Comparison of ENCODE assay signal across 8 cellular contexts in genomic region chr5:132829742-132830435, GRCh38. TPM values are rescaled to one million over a fixed set of nuclear protein-coding genes. Genes with fewer than 3 reads are reported as not detected.
DNase-seq lines count a peak whose midpoint lies in the region; ATAC-seq and TF ChIP-seq lines count a peak whose summit lies in the region.

No MANE protein-coding gene starts in this region.

- 0% methylated on average over 2 to 3 of the region's 75 CpGs for WGBS in esophagus squamous epithelium, 2 donors

- H3K36me3 ChIP-seq in esophagus squamous epithelium: peaks cover 0 to 11% (median 0%) of the 10 kb centered on the region in 3 donors
- no peaks in the 10 kb centered on the region for H3K36me3 ChIP-seq in naive thymus-derived CD4-positive, alpha-beta T cell (ENCODE audit: control insufficient read depth in 2 of 3, insufficient read depth in 3 of 3, low read length in 3 of 3)

- no peaks in the 10 kb centered on the region for H3K9me3 ChIP-seq in CD4-positive, alpha-beta T cell (ENCODE audit: control insufficient read depth, low read length)
- H3K9me3 ChIP-seq in esophagus squamous epithelium: no peaks in the 10 kb centered on the region
- H3K9me3 ChIP-seq in naive thymus-derived CD4-positive, alpha-beta T cell (ENCODE audit: control insufficient read depth in 2 of 3, low read length in 3 of 3): no peaks in the 10 kb centered on the region

- peak; percentile 87 for ATAC-seq in CD4-positive, alpha-beta T cell (ENCODE audit: poor library complexity)
- peak; percentile 75 for ATAC-seq in GM19397 (IDR thresholded peaks at IDR 0.05; ENCODE audit: unreplicated experiment)
- ATAC-seq in HG03565 (IDR thresholded peaks at IDR 0.05; ENCODE audit: unreplicated experiment): peak; percentile 47
- ATAC-seq in activated T-cell treated with anti-CD3 and anti-CD28 coated beads, Interleukin-2, amount 50 U/mL, for 4 hours: peak; percentile 89
- peak; percentile 93 for ATAC-seq in naive thymus-derived CD4-positive, alpha-beta T cell
- ATAC-seq in stimulated activated naive CD8-positive, alpha-beta T cell treated with anti-CD3 and anti-CD28 coated beads, Interleukin-15, Interleukin-2, amounts not matched to agents 100 U/mL and 50 U/mL, for 24 hours: peak; percentile 90

- DNase-seq in CD4-positive, alpha-beta T cell: peak; percentile 49 to 74 (median 62)
- peak; percentile 80 for DNase-seq in OCI-M1 (lab: John Stamatoyannopoulos, UW)
- DNase-seq in activated T-cell treated with anti-CD3 and anti-CD28 coated beads, Interleukin-2, amount 50 U/mL, for 4 hours: peak; percentile 65
- no peak for DNase-seq in esophagus squamous epithelium (lab: John Stamatoyannopoulos, UW)
- DNase-seq in naive thymus-derived CD4-positive, alpha-beta T cell: peak; percentile 43 to 78 (median 65)
- peak; percentile 81 for DNase-seq in stimulated activated naive CD8-positive, alpha-beta T cell treated with anti-CD3 and anti-CD28 coated beads, Interleukin-15, Interleukin-2, amounts not matched to agents 100 U/mL and 50 U/mL, for 24 hours

- intact Hi-C loops in CD4-positive, alpha-beta T cell (cut with DNase I, micrococcal nuclease): loop anchor here (1.0 to 5.0 kb wide), 2 partner anchors 52 to 53 kb away; no protein-coding TSS in a partner anchor
- intact Hi-C loops in esophagus squamous epithelium (cut with DNase I): loop anchor here (5.0 kb wide), 1 partner anchor 42 kb away; the partner anchor contains the start of gene LEAP2
- intact Hi-C loops in naive thymus-derived CD4-positive, alpha-beta T cell (cut with micrococcal nuclease): loop anchor here (1.0 to 5.0 kb wide), 5 partner anchors 17 to 1042 kb away; partner anchors contain the start of genes GDF9 (in 2 of the 2), UQCRQ (in 2 of the 2) and SOWAHA (in 1 of the 2)

- peak overlapping the region; percentile 89 for H3K4me3 Mint-ChIP-seq in CD4-positive, alpha-beta T cell
- H3K4me3 Mint-ChIP-seq in activated T-cell treated with anti-CD3 and anti-CD28 coated beads, Interleukin-2, amount 50 U/mL, for 4 hours: peak overlapping the region; percentile 82
- H3K4me3 Mint-ChIP-seq in naive thymus-derived CD4-positive, alpha-beta T cell: peak overlapping the region; percentile 79 to 93 (median 88)

- peaks cover 62% of the 10 kb centered on the region for H3K27me3 Mint-ChIP-seq in CD4-positive, alpha-beta T cell
- H3K27me3 Mint-ChIP-seq in activated T-cell treated with anti-CD3 and anti-CD28 coated beads, Interleukin-2, amount 50 U/mL, for 4 hours (ENCODE audit: low read depth): peaks cover 47% of the 10 kb centered on the region
- peaks cover 35 to 62% (median 42%) of the 10 kb centered on the region in 5 donors for H3K27me3 Mint-ChIP-seq in naive thymus-derived CD4-positive, alpha-beta T cell

- H3K4me1 Mint-ChIP-seq in CD4-positive, alpha-beta T cell (ENCODE audit: low read depth): peaks cover 17% of the 10 kb centered on the region
- H3K4me1 Mint-ChIP-seq in activated T-cell treated with anti-CD3 and anti-CD28 coated beads, Interleukin-2, amount 50 U/mL, for 4 hours (ENCODE audit: low read depth): peaks cover 10% of the 10 kb centered on the region
- H3K4me1 Mint-ChIP-seq in naive thymus-derived CD4-positive, alpha-beta T cell: peaks cover 0 to 19% (median 12%) of the 10 kb centered on the region in 7 donors

- peaks cover 10 to 45% (median 12%) of the 10 kb centered on the region in 3 donors for H3K4me1 ChIP-seq in esophagus squamous epithelium
- H3K4me1 ChIP-seq in naive thymus-derived CD4-positive, alpha-beta T cell (ENCODE audit: control insufficient read depth in 2 of 2, insufficient read depth in 2 of 2, low read length in 2 of 2): no peaks in the 10 kb centered on the region

- peak in 1 of 4 donors; percentile 11 for TF ChIP-seq POLR2A in esophagus squamous epithelium (IDR thresholded peaks at IDR 0.05)

- peak; percentile 78 for TF ChIP-seq CTCF in CD4-positive, alpha-beta T cell (IDR thresholded peaks at IDR 0.05)
- peak; percentile 82 to 92 (median 90) for TF ChIP-seq CTCF in esophagus squamous epithelium (IDR thresholded peaks at IDR 0.05)

- H3K9me3 Mint-ChIP-seq in CD4-positive, alpha-beta T cell: no peaks in the 10 kb centered on the region
- no peaks in the 10 kb centered on the region for H3K9me3 Mint-ChIP-seq in activated T-cell treated with anti-CD3 and anti-CD28 coated beads, Interleukin-2, amount 50 U/mL, for 4 hours
- H3K9me3 Mint-ChIP-seq in naive thymus-derived CD4-positive, alpha-beta T cell: no peaks in the 10 kb centered on the region

- H3K36me3 Mint-ChIP-seq in CD4-positive, alpha-beta T cell (ENCODE audit: low read depth): no peaks in the 10 kb centered on the region
- no peaks in the 10 kb centered on the region for H3K36me3 Mint-ChIP-seq in activated T-cell treated with anti-CD3 and anti-CD28 coated beads, Interleukin-2, amount 50 U/mL, for 4 hours (ENCODE audit: insufficient read depth)
- no peaks in the 10 kb centered on the region for H3K36me3 Mint-ChIP-seq in naive thymus-derived CD4-positive, alpha-beta T cell

- H3K27ac Mint-ChIP-seq in CD4-positive, alpha-beta T cell: no peak overlapping the region
- H3K27ac Mint-ChIP-seq in naive thymus-derived CD4-positive, alpha-beta T cell: peak overlapping the region in 3 of 9 donors; percentile 49 to 67 (median 52)

- H3K27ac ChIP-seq in CD4-positive, alpha-beta T cell (ENCODE audit: low read depth, low read length): no peak overlapping the region
- peak overlapping the region; percentile 72 to 89 (median 84) for H3K27ac ChIP-seq in esophagus squamous epithelium
- no peak overlapping the region for H3K27ac ChIP-seq in naive thymus-derived CD4-positive, alpha-beta T cell (ENCODE audit: low read depth, low read length)

- peaks cover 50% of the 10 kb centered on the region for H3K27me3 ChIP-seq in CD4-positive, alpha-beta T cell (ENCODE audit: control insufficient read depth, insufficient read depth, low read length)
- peaks cover 0 to 40% (median 0%) of the 10 kb centered on the region in 4 donors for H3K27me3 ChIP-seq in esophagus squamous epithelium
- H3K27me3 ChIP-seq in naive thymus-derived CD4-positive, alpha-beta T cell (ENCODE audit: control insufficient read depth in 2 of 2, insufficient read depth in 2 of 2, low read length in 2 of 2): peaks cover 2 to 12% of the 10 kb centered on the region in 2 donors

- peak overlapping the region; percentile 59 to 91 (median 89) for H3K4me3 ChIP-seq in esophagus squamous epithelium
- peak overlapping the region; percentile 65 for H3K4me3 ChIP-seq in naive thymus-derived CD4-positive, alpha-beta T cell (ENCODE audit: low read length)

- POLR2A ChIA-PET in CD4-positive, alpha-beta T cell (lab: Charles Lee): interaction anchor here (0.9 to 1.1 kb wide), 2 partner anchors 16 to 41 kb away, joined by 3 to 5 read pairs; partner anchors contain the start of gene SOWAHA
- POLR2A ChIA-PET in naive thymus-derived CD4-positive, alpha-beta T cell (lab: Charles Lee): no interaction called here

- CTCF ChIA-PET in CD4-positive, alpha-beta T cell (lab: Charles Lee): interaction anchor here (0.6 to 1.7 kb wide), 10 partner anchors 10 to 83 kb away, joined by 3 to 13 read pairs (median 4); partner anchors contain the start of genes CCNI2, GDF9 and UQCRQ
- CTCF ChIA-PET in naive thymus-derived CD4-positive, alpha-beta T cell (lab: Charles Lee): interaction anchor here (0.6 to 1.7 kb wide), 5 partner anchors 10 to 54 kb away, joined by 3 to 9 read pairs (median 7); no protein-coding TSS in a partner anchor

RNA-seq across cellular contexts. Expression of gene SHROOM1, which starts 0.6 kb away (rescaled TPM):
- total RNA-seq in CD4-positive, alpha-beta T cell: under 1 TPM in 1 of 2 experiments, not detected in 1; 0.59 TPM
- total RNA-seq in activated T-cell treated with anti-CD3 and anti-CD28 coated beads, Interleukin-2, amount 50 U/mL, for 4 hours: 1 to 10 TPM in 1 of 3 donors, under 1 TPM in 2; 0.79 to 1.4 (median 0.83) TPM
- 10 to 100 TPM in 1 of 4 donors, 1 to 10 TPM in 3; 2.7 to 10.7 (median 3.7) TPM for total RNA-seq in esophagus squamous epithelium
- 1 to 10 TPM in 3 of 5 experiments, under 1 TPM in 1, not detected in 1; 0.11 to 8.9 (median 3.7) TPM for total RNA-seq in naive thymus-derived CD4-positive, alpha-beta T cell
- polyA plus RNA-seq in naive thymus-derived CD4-positive, alpha-beta T cell: not detected

RNA-seq across cellular contexts. Expression of gene SOWAHA, which starts 16.8 kb away (rescaled TPM):
- total RNA-seq in CD4-positive, alpha-beta T cell: not detected
- total RNA-seq in activated T-cell treated with anti-CD3 and anti-CD28 coated beads, Interleukin-2, amount 50 U/mL, for 4 hours: under 1 TPM in 1 of 3 donors, not detected in 2; 0.05 TPM
- total RNA-seq in esophagus squamous epithelium: under 1 TPM in 2 of 4 donors, not detected in 2; 0.13 to 0.45 TPM
- total RNA-seq in naive thymus-derived CD4-positive, alpha-beta T cell: under 1 TPM in 1 of 5 experiments, not detected in 4; 0.15 TPM
- polyA plus RNA-seq in naive thymus-derived CD4-positive, alpha-beta T cell: not detected

RNA-seq across cellular contexts. Expression of gene GDF9, which starts 36.4 kb away (rescaled TPM):
- total RNA-seq in CD4-positive, alpha-beta T cell: 1 to 10 TPM in 1 of 2 experiments, under 1 TPM in 1; 0.91 to 1.6 TPM
- under 1 TPM; 0.27 to 0.89 (median 0.32) TPM for total RNA-seq in activated T-cell treated with anti-CD3 and anti-CD28 coated beads, Interleukin-2, amount 50 U/mL, for 4 hours
- total RNA-seq in esophagus squamous epithelium: under 1 TPM in 2 of 4 donors, not detected in 2; 0.26 to 0.40 TPM
- total RNA-seq in naive thymus-derived CD4-positive, alpha-beta T cell: 1 to 10 TPM in 4 of 5 experiments, under 1 TPM in 1; 0.48 to 2.0 (median 1.6) TPM
- under 1 TPM; 0.43 to 0.53 TPM for polyA plus RNA-seq in naive thymus-derived CD4-positive, alpha-beta T cell

RNA-seq across cellular contexts. Expression of gene UQCRQ, which starts 36.6 kb away (rescaled TPM):
- 100 to 1,000 TPM; 119 to 132 TPM for total RNA-seq in CD4-positive, alpha-beta T cell
- 100 to 1,000 TPM; 475 to 549 (median 490) TPM for total RNA-seq in activated T-cell treated with anti-CD3 and anti-CD28 coated beads, Interleukin-2, amount 50 U/mL, for 4 hours
- total RNA-seq in esophagus squamous epithelium: 100 to 1,000 TPM; 160 to 232 (median 193) TPM
- 100 to 1,000 TPM; 101 to 338 (median 110) TPM for total RNA-seq in naive thymus-derived CD4-positive, alpha-beta T cell
- polyA plus RNA-seq in naive thymus-derived CD4-positive, alpha-beta T cell: 100 to 1,000 TPM; 556 to 584 TPM

RNA-seq across cellular contexts. Expression of gene LEAP2, which starts 43.6 kb away (rescaled TPM):
- under 1 TPM; 0.30 to 0.31 TPM for total RNA-seq in CD4-positive, alpha-beta T cell
- total RNA-seq in activated T-cell treated with anti-CD3 and anti-CD28 coated beads, Interleukin-2, amount 50 U/mL, for 4 hours: 1 to 10 TPM; 1.9 to 2.1 (median 1.9) TPM
- 1 to 10 TPM in 2 of 4 donors, under 1 TPM in 2; 0.29 to 2.3 (median 0.92) TPM for total RNA-seq in esophagus squamous epithelium
- total RNA-seq in naive thymus-derived CD4-positive, alpha-beta T cell: 1 to 10 TPM in 4 of 5 experiments, under 1 TPM in 1; 0.91 to 9.9 (median 4.5) TPM
- polyA plus RNA-seq in naive thymus-derived CD4-positive, alpha-beta T cell: 1 to 10 TPM in 1 of 2 donors, under 1 TPM in 1; 0.70 to 2.0 TPM

Comparison
In these comparisons a context has a peak if more than half of its experiments do, and no peak if none do; other contexts are left out.
1. H3K27ac ChIP-seq: peak in esophagus squamous epithelium (4 of 4); none in CD4-positive, alpha-beta T cell (single experiment) and naive thymus-derived CD4-positive, alpha-beta T cell (single experiment).
2. Peak in every context shown above with its lines, with median percentiles within 50 percentile points of each other: ATAC-seq and H3K4me3 Mint-ChIP-seq.